1 cellular context compared by ENCODE assay signal in genomic region chr11:115660072-115660805, GRCh38.
TF ChIP-seq lines count a peak whose summit lies in the region.

No MANE protein-coding gene starts in this region.

TF ChIP-seq in H1, 55 proteins besides CTCF, POLR2A, EP300 and RAD21 (continued from another document):
- TF ChIP-seq JUN (IDR thresholded peaks at IDR 0.05; ENCODE audit: low read depth, low read length) (no peak), EZH2 (IDR thresholded peaks at IDR 0.05; ENCODE audit: low read depth, low read length, severe bottlenecking) (peak; percentile 16), HDAC2 (IDR thresholded peaks at IDR 0.05; ENCODE audit: borderline replicate concordance in 1 of 2, low read depth in 2 of 2, low read length in 2 of 2) (no peak), ZNF274 (IDR thresholded peaks at IDR 0.05; ENCODE audit: borderline replicate concordance, extremely low read depth, low read length) (no peak), MAFK (IDR thresholded peaks at IDR 0.05; ENCODE audit: low read depth, low read length) (no peak), BACH1 (IDR thresholded peaks at IDR 0.05; ENCODE audit: low read length) (no peak), POLR2AphosphoS5 (IDR thresholded peaks at IDR 0.05; ENCODE audit: low read depth, low read length) (no peak), ASH2L (IDR thresholded peaks at IDR 0.05; ENCODE audit: low read length) (no peak), JUND (IDR thresholded peaks at IDR 0.05; ENCODE audit: low read length) (no peak), RXRA (IDR thresholded peaks at IDR 0.05; ENCODE audit: insufficient read depth, low read depth, low read length) (no peak), KDM4A (IDR thresholded peaks at IDR 0.05; ENCODE audit: low read depth, low read length, severe bottlenecking) (peak; percentile 14), SUZ12 (IDR thresholded peaks at IDR 0.05; ENCODE audit: low read length) (no peak), NRF1 (IDR thresholded peaks at IDR 0.05; ENCODE audit: low read depth, low read length) (no peak), EGR1 (IDR thresholded peaks at IDR 0.05; ENCODE audit: borderline replicate concordance, low read depth, low read length) (no peak), FOSL1 (IDR thresholded peaks at IDR 0.05; ENCODE audit: insufficient read depth, low read depth, low read length) (no peak)
- TF ChIP-seq, protein P1, sequence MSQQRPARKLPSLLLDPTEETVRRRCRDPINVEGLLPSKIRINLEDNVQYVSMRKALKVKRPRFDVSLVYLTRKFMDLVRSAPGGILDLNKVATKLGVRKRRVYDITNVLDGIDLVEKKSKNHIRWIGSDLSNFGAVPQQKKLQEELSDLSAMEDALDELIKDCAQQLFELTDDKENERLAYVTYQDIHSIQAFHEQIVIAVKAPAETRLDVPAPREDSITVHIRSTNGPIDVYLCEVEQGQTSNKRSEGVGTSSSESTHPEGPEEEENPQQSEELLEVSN (IDR thresholded peaks at IDR 0.05): no peak
